Comparison of ENCODE assay signal across 19 cellular contexts in genomic region chr4:7529368-7529923, GRCh38.
"Had no signal": no experiment of that assay in that cellular context is flagged by ENCODE, and none has a peak within 500 bp of the region (broad histone marks: within the 10 kb centered on the region; RNA-seq: fewer than 3 reads in every experiment).

No MANE protein-coding gene starts in this region.

- H3K4me3 ChIP-seq: coronary artery, esophagus squamous epithelium, left lung, thyroid gland had no signal

- H3K4me1 ChIP-seq: esophagus squamous epithelium, left lung, thyroid gland had no signal

- H3K36me3 ChIP-seq: esophagus squamous epithelium, left lung, thyroid gland had no signal

- H3K4me3 Mint-ChIP-seq: activated B cell treated with CpG ODN at 0.5 μM for 24 hours; activated CD8-positive, alpha-beta T cell treated with anti-CD3 and anti-CD28 coated beads for 36 hours; activated naive CD8-positive, alpha-beta T cell; brain; stimulated activated memory B cell treated with anti-CD40 and anti-IgM and Interleukin-4, amounts not matched to agents 10 μg/mL and 1 μg/mL and 100 μg/mL, for 72 hours; T-helper 17 cell had no signal

- H3K9me3 Mint-ChIP-seq: activated CD8-positive, alpha-beta T cell treated with anti-CD3 and anti-CD28 coated beads for 36 hours had no signal

- H3K4me1 Mint-ChIP-seq: activated B cell treated with CpG ODN at 0.5 μM for 24 hours; naive B cell; stimulated activated memory B cell treated with anti-CD40 and anti-IgM and Interleukin-4, amounts not matched to agents 10 μg/mL and 1 μg/mL and 100 μg/mL, for 72 hours had no signal

- H3K27me3 ChIP-seq: thyroid gland had no signal

- H3K36me3 Mint-ChIP-seq: activated naive CD8-positive, alpha-beta T cell; brain; naive B cell; stimulated activated memory B cell treated with anti-CD40 and anti-IgM and Interleukin-4, amounts not matched to agents 10 μg/mL and 1 μg/mL and 100 μg/mL, for 72 hours had no signal

- DNase-seq: activated B cell treated with CpG ODN at 0.5 μM for 24 hours; activated CD4-positive, alpha-beta T cell treated with anti-CD3 and anti-CD28 coated beads for 48 hours; activated CD8-positive, alpha-beta memory T cell treated with anti-CD3 and anti-CD28 coated beads, Interleukin-2, amount 50 U/mL, for 4 hours; activated CD8-positive, alpha-beta T cell treated with anti-CD3 and anti-CD28 coated beads for 36 hours; activated gamma-delta T cell; activated T-cell treated with anti-CD3 and anti-CD28 coated beads, Interleukin-2, amount 50 U/mL, for 48 hours; amniotic stem cell; central memory CD4-positive, alpha-beta T cell; esophagus squamous epithelium; mammary epithelial cell; naive B cell; stimulated activated CD4-positive, alpha-beta T cell treated with anti-CD3 and anti-CD28 coated beads, Interleukin-2, amount 100 ng/mL, for 48 hours; T-helper 17 cell; thyroid gland had no signal

- ATAC-seq: activated CD8-positive, alpha-beta T cell treated with anti-CD3 and anti-CD28 coated beads for 36 hours; left lung; stimulated activated memory B cell treated with anti-CD40 and anti-IgM and Interleukin-4, amounts not matched to agents 10 μg/mL and 1 μg/mL and 100 μg/mL, for 72 hours; T-helper 17 cell had no signal

- H3K27ac ChIP-seq: coronary artery, esophagus squamous epithelium, left lung, thyroid gland had no signal

- H3K9me3 ChIP-seq: esophagus squamous epithelium, left lung, thyroid gland had no signal

- H3K27ac Mint-ChIP-seq: activated B cell treated with CpG ODN at 0.5 μM for 24 hours; activated CD8-positive, alpha-beta T cell treated with anti-CD3 and anti-CD28 coated beads for 36 hours; activated naive CD8-positive, alpha-beta T cell; naive B cell; stimulated activated memory B cell treated with anti-CD40 and anti-IgM and Interleukin-4, amounts not matched to agents 10 μg/mL and 1 μg/mL and 100 μg/mL, for 72 hours; T-helper 17 cell had no signal
